ENCODE assay signal across 11 cellular contexts in genomic region chr5:149358818-149359217, GRCh38. TPM values are rescaled to one million over a fixed set of nuclear protein-coding genes. Genes with fewer than 3 reads are reported as not detected.
A peak's percentile ranks its signal among the peaks of the same experiment; 100 is the strongest.
DNase-seq lines count a peak whose midpoint lies in the region; ATAC-seq and TF ChIP-seq lines count a peak whose summit lies in the region.
"Had no signal": no experiment of that assay in that cellular context is flagged by ENCODE, and none has a peak within 500 bp of the region (broad histone marks: within the 10 kb centered on the region; RNA-seq: fewer than 3 reads in every experiment).

No MANE protein-coding gene starts in this region.

- H3K4me1 Mint-ChIP-seq in activated T-cell treated with anti-CD3 and anti-CD28 coated beads, Interleukin-2, amount 50 U/mL, for 72 hours (ENCODE audit: low read depth), result peaks cover 66% of the 10 kb centered on the region

- no peak for TF ChIP-seq CTCF in WI38 (IDR thresholded peaks at IDR 0.05; ENCODE audit: low read depth, low read length)

- peak overlapping the region; percentile 80 for H3K4me3 ChIP-seq in WI38 (ENCODE audit: low read depth, low read length)

- peak overlapping the region; percentile 89 for H3K27ac Mint-ChIP-seq in activated T-cell treated with anti-CD3 and anti-CD28 coated beads, Interleukin-2, amount 50 U/mL, for 72 hours

- H3K27ac ChIP-seq in substantia nigra (ENCODE audit: low read depth, low read length, poor library complexity, severe bottlenecking), result peak overlapping the region; percentile 78

- H3K9me3 Mint-ChIP-seq in activated T-cell treated with anti-CD3 and anti-CD28 coated beads, Interleukin-2, amount 50 U/mL, for 72 hours, result no peaks in the 10 kb centered on the region
- H3K9me3 Mint-ChIP-seq: CD14-positive monocyte had no signal

- DNase-seq in activated T-cell treated with anti-CD3 and anti-CD28 coated beads, Interleukin-2, amount 50 U/mL, for 72 hours, result no peak
- no peak for DNase-seq in activated T-cell treated with anti-CD3 and anti-CD28 coated beads, Interleukin-2, amount 50 U/mL, for 48 hours
- DNase-seq in foreskin melanocyte (peak; percentile 49), substantia nigra (lab: John Stamatoyannopoulos, UW) (peak in 1 of 49 donors; percentile 11), NCI-H82 treated with DMSO at 0.1 percent for 48 hours (lab: John Stamatoyannopoulos, UW; ENCODE audit: unreplicated experiment) (no peak), D341Med (ENCODE audit: low spot score) (no peak)
- DNase-seq: activated CD8-positive, alpha-beta memory T cell treated with anti-CD3 and anti-CD28 coated beads, Interleukin-2, amount 50 U/mL, for 4 hours had no signal

- no peak for ATAC-seq in activated T-cell treated with anti-CD3 and anti-CD28 coated beads, Interleukin-2, amount 50 U/mL, for 72 hours (replicated peaks in 1 of 2)
- no peak for ATAC-seq in HG02798 (IDR thresholded peaks at IDR 0.05; ENCODE audit: poor library complexity, unreplicated experiment)

- H3K36me3 Mint-ChIP-seq in activated T-cell treated with anti-CD3 and anti-CD28 coated beads, Interleukin-2, amount 50 U/mL, for 72 hours (ENCODE audit: insufficient read depth in 2 of 2), result peaks cover 9 to 18% of the 10 kb centered on the region in 2 donors

- no peaks in the 10 kb centered on the region for H3K27me3 Mint-ChIP-seq in activated T-cell treated with anti-CD3 and anti-CD28 coated beads, Interleukin-2, amount 50 U/mL, for 72 hours (ENCODE audit: low read depth)

- peak overlapping the region; percentile 86 to 94 for H3K4me3 Mint-ChIP-seq in activated T-cell treated with anti-CD3 and anti-CD28 coated beads, Interleukin-2, amount 50 U/mL, for 72 hours

RNA-seq across cellular contexts. Expression of gene PCYOX1L, which starts 1.0 kb away (rescaled TPM):
- total RNA-seq in activated T-cell treated with anti-CD3 and anti-CD28 coated beads, Interleukin-2, amount 50 U/mL, for 72 hours, result 10 to 100 TPM; 18.2 to 24.4 TPM

RNA-seq across cellular contexts. Expression of gene GRPEL2, which starts 13.5 kb away (rescaled TPM):
- 10 to 100 TPM; 39.6 to 42.7 TPM for total RNA-seq in activated T-cell treated with anti-CD3 and anti-CD28 coated beads, Interleukin-2, amount 50 U/mL, for 72 hours

RNA-seq across cellular contexts. Expression of gene IL17B, which starts 20.3 kb away (rescaled TPM):
- total RNA-seq in activated T-cell treated with anti-CD3 and anti-CD28 coated beads, Interleukin-2, amount 50 U/mL, for 72 hours, result not detected
- total RNA-seq: fibroblast of villous mesenchyme had no signal
